In genomic region chr6:142932788-142933362, GRCh38 we compare ENCODE assay signal across 15 cellular contexts. TPM values are rescaled to one million over a fixed set of nuclear protein-coding genes. Genes with fewer than 3 reads are reported as not detected.
DNase-seq lines count a peak whose midpoint lies in the region; ATAC-seq and TF ChIP-seq lines count a peak whose summit lies in the region.
"Had no signal": no experiment of that assay in that cellular context is flagged by ENCODE, and none has a peak within 500 bp of the region (broad histone marks: within the 10 kb centered on the region; RNA-seq: fewer than 3 reads in every experiment).

No MANE protein-coding gene starts in this region.

- peak; percentile 49 for ATAC-seq in GM21528 (IDR thresholded peaks at IDR 0.05; ENCODE audit: low FRiP score, unreplicated experiment)
- no peak for ATAC-seq in naive thymus-derived CD4-positive, alpha-beta T cell
- ATAC-seq: A549 had no signal

- H3K27ac Mint-ChIP-seq in activated CD4-positive, alpha-beta T cell treated with anti-CD3 and anti-CD28 coated beads, Interleukin-2, amount 10 ng/mL, durations not matched to agents 7 days and 5 days: peak overlapping the region; percentile 41
- H3K27ac Mint-ChIP-seq in naive thymus-derived CD4-positive, alpha-beta T cell: peak overlapping the region; percentile 60 to 100 (median 85)
- H3K27ac Mint-ChIP-seq in glutamatergic neuron (ENCODE audit: unreplicated experiment): no peak overlapping the region

- POLR2A ChIA-PET in activated CD4-positive, alpha-beta T cell treated with anti-CD3 and anti-CD28 coated beads, Interleukin-2, amount 10 ng/mL, durations not matched to agents 7 days and 5 days (lab: Charles Lee): no interaction called here
- POLR2A ChIA-PET in naive thymus-derived CD4-positive, alpha-beta T cell (lab: Charles Lee): interaction anchor here (0.8 to 3.6 kb wide), 5 partner anchors 10 to 47 kb away, joined by 3 to 21 read pairs (median 3); no protein-coding TSS in a partner anchor

- no peak for TF ChIP-seq CTCF in glutamatergic neuron (IDR thresholded peaks at IDR 0.05; ENCODE audit: partially characterized antibody, unreplicated experiment)
- no peak for TF ChIP-seq CTCF in esophagus muscularis mucosa (IDR thresholded peaks at IDR 0.05)

- H3K27me3 Mint-ChIP-seq in activated CD4-positive, alpha-beta T cell treated with anti-CD3 and anti-CD28 coated beads, Interleukin-2, amount 10 ng/mL, durations not matched to agents 7 days and 5 days: no peaks in the 10 kb centered on the region
- no peaks in the 10 kb centered on the region for H3K27me3 Mint-ChIP-seq in naive thymus-derived CD4-positive, alpha-beta T cell
- peaks cover 2% of the 10 kb centered on the region for H3K27me3 Mint-ChIP-seq in glutamatergic neuron (ENCODE audit: unreplicated experiment)

- no peaks in the 10 kb centered on the region for H3K36me3 ChIP-seq in naive thymus-derived CD4-positive, alpha-beta T cell (ENCODE audit: control insufficient read depth in 2 of 3, insufficient read depth in 3 of 3, low read length in 3 of 3)
- no peaks in the 10 kb centered on the region for H3K36me3 ChIP-seq in esophagus muscularis mucosa
- H3K36me3 ChIP-seq: esophagus squamous epithelium, vagina had no signal

- peak overlapping the region; percentile 59 for H3K27ac ChIP-seq in naive thymus-derived CD4-positive, alpha-beta T cell (ENCODE audit: low read depth, low read length)
- H3K27ac ChIP-seq in esophagus muscularis mucosa (replicated peaks in 1 of 4): no peak overlapping the region
- H3K27ac ChIP-seq: A549, esophagus squamous epithelium, parathyroid adenoma, vagina had no signal

- intact Hi-C loops in naive thymus-derived CD4-positive, alpha-beta T cell (cut with micrococcal nuclease): loop anchor here in 1 of 2 donors (1.0 to 10.0 kb wide), 2 partner anchors 8 to 1222 kb away; partner anchors contain the start of gene STX11
- intact Hi-C loops in esophagus muscularis mucosa (cut with DNase I): no loop called here

- TF ChIP-seq POLR2A in esophagus muscularis mucosa (IDR thresholded peaks at IDR 0.05; ENCODE audit: low read depth): no peak

- no peaks in the 10 kb centered on the region for H3K9me3 Mint-ChIP-seq in activated CD4-positive, alpha-beta T cell treated with anti-CD3 and anti-CD28 coated beads, Interleukin-2, amount 10 ng/mL, durations not matched to agents 7 days and 5 days
- H3K9me3 Mint-ChIP-seq in naive thymus-derived CD4-positive, alpha-beta T cell: no peaks in the 10 kb centered on the region
- H3K9me3 Mint-ChIP-seq in glutamatergic neuron (ENCODE audit: unreplicated experiment): no peaks in the 10 kb centered on the region

- peak overlapping the region; percentile 9 for H3K4me3 ChIP-seq in naive thymus-derived CD4-positive, alpha-beta T cell (ENCODE audit: low read length)
- H3K4me3 ChIP-seq in esophagus muscularis mucosa: no peak overlapping the region
- H3K4me3 ChIP-seq: A549, esophagus squamous epithelium, vagina had no signal

- no peak for DNase-seq in activated CD4-positive, alpha-beta T cell treated with anti-CD3 and anti-CD28 coated beads, Interleukin-2, amount 10 ng/mL, durations not matched to agents 7 days and 5 days
- DNase-seq in activated CD4-positive, alpha-beta T cell treated with anti-CD3 and anti-CD28 coated beads for 4 hours: no peak
- peak; percentile 44 for DNase-seq in OCI-M1 (lab: John Stamatoyannopoulos, UW)
- no peak for DNase-seq in naive thymus-derived CD4-positive, alpha-beta T cell
- DNase-seq in glutamatergic neuron: no peak
- no peak for DNase-seq in NCI-H82 treated with DMSO at 0.1 percent for 48 hours (lab: John Stamatoyannopoulos, UW; ENCODE audit: unreplicated experiment)
- no peak for DNase-seq in esophagus muscularis mucosa (ENCODE audit: extremely low spot score)
- DNase-seq: activated effector memory CD4-positive, alpha-beta T cell treated with anti-CD3 and anti-CD28 coated beads, Interleukin-2, amount 50 U/mL, for 16 hours; esophagus squamous epithelium; NCI-H2171 treated with DMSO at 0.1 percent for 48 hours; stimulated activated CD8-positive, alpha-beta memory T cell treated with anti-CD3 and anti-CD28 coated beads, Interleukin-4, amount 100 ng/mL, for 48 hours had no signal

- no peak for TF ChIP-seq EP300 in esophagus muscularis mucosa (IDR thresholded peaks at IDR 0.05)

- H3K36me3 Mint-ChIP-seq in activated CD4-positive, alpha-beta T cell treated with anti-CD3 and anti-CD28 coated beads, Interleukin-2, amount 10 ng/mL, durations not matched to agents 7 days and 5 days (ENCODE audit: low read depth): peaks cover 31% of the 10 kb centered on the region
- H3K36me3 Mint-ChIP-seq in naive thymus-derived CD4-positive, alpha-beta T cell: peaks cover 2 to 21% (median 5%) of the 10 kb centered on the region in 5 donors
- H3K36me3 Mint-ChIP-seq in glutamatergic neuron (ENCODE audit: unreplicated experiment): no peaks in the 10 kb centered on the region

- peaks cover 68 to 76% of the 10 kb centered on the region in 2 donors for H3K4me1 ChIP-seq in naive thymus-derived CD4-positive, alpha-beta T cell (ENCODE audit: control insufficient read depth in 2 of 2, insufficient read depth in 2 of 2, low read length in 2 of 2)
- H3K4me1 ChIP-seq in esophagus muscularis mucosa: peaks cover 20 to 40% (median 36%) of the 10 kb centered on the region in 4 donors

- WGBS in esophagus muscularis mucosa: 84% methylated on average over 2 of the region's 2 CpGs

- CTCF ChIA-PET in activated CD4-positive, alpha-beta T cell treated with anti-CD3 and anti-CD28 coated beads, Interleukin-2, amount 10 ng/mL, durations not matched to agents 7 days and 5 days (lab: Charles Lee): interaction anchor here (0.6 to 1.1 kb wide), 2 partner anchors 11 to 231 kb away, joined by 3 to 5 read pairs; no protein-coding TSS in a partner anchor
- CTCF ChIA-PET in naive thymus-derived CD4-positive, alpha-beta T cell (lab: Charles Lee): interaction anchor here (0.6 to 1.2 kb wide), 3 partner anchors 61 to 152 kb away, joined by 3 read pairs; no protein-coding TSS in a partner anchor

- H3K27me3 ChIP-seq in naive thymus-derived CD4-positive, alpha-beta T cell (ENCODE audit: control insufficient read depth in 2 of 2, insufficient read depth in 2 of 2, low read length in 2 of 2): no peaks in the 10 kb centered on the region
- no peaks in the 10 kb centered on the region for H3K27me3 ChIP-seq in esophagus muscularis mucosa
- H3K27me3 ChIP-seq: esophagus squamous epithelium, vagina had no signal

- peak overlapping the region; percentile 59 for H3K4me3 Mint-ChIP-seq in activated CD4-positive, alpha-beta T cell treated with anti-CD3 and anti-CD28 coated beads, Interleukin-2, amount 10 ng/mL, durations not matched to agents 7 days and 5 days
- peak overlapping the region; percentile 31 to 98 (median 80) for H3K4me3 Mint-ChIP-seq in naive thymus-derived CD4-positive, alpha-beta T cell
- H3K4me3 Mint-ChIP-seq in glutamatergic neuron (ENCODE audit: unreplicated experiment): no peak overlapping the region

- peaks cover 81% of the 10 kb centered on the region for H3K4me1 Mint-ChIP-seq in activated CD4-positive, alpha-beta T cell treated with anti-CD3 and anti-CD28 coated beads, Interleukin-2, amount 10 ng/mL, durations not matched to agents 7 days and 5 days
- H3K4me1 Mint-ChIP-seq in naive thymus-derived CD4-positive, alpha-beta T cell: peaks cover 44 to 96% (median 91%) of the 10 kb centered on the region in 7 donors
- peaks cover 3% of the 10 kb centered on the region for H3K4me1 Mint-ChIP-seq in glutamatergic neuron (ENCODE audit: low read depth, unreplicated experiment)

- no peaks in the 10 kb centered on the region for H3K9me3 ChIP-seq in naive thymus-derived CD4-positive, alpha-beta T cell (ENCODE audit: control insufficient read depth in 2 of 3, low read length in 3 of 3)
- H3K9me3 ChIP-seq in esophagus muscularis mucosa: no peaks in the 10 kb centered on the region
- H3K9me3 ChIP-seq: A549, esophagus squamous epithelium, vagina had no signal

RNA-seq across cellular contexts. Expression of gene HIVEP2, which starts 12.1 kb away (rescaled TPM):
- 10 to 100 TPM; 30.2 to 35.4 TPM for total RNA-seq in activated CD4-positive, alpha-beta T cell treated with anti-CD3 and anti-CD28 coated beads, Interleukin-2, amount 10 ng/mL, durations not matched to agents 7 days and 5 days
- 10 to 100 TPM; 26.8 to 92.1 (median 58.9) TPM for total RNA-seq in naive thymus-derived CD4-positive, alpha-beta T cell
- 10 to 100 TPM; 12.2 to 29.0 TPM for polyA plus RNA-seq in naive thymus-derived CD4-positive, alpha-beta T cell
- total RNA-seq in glutamatergic neuron (ENCODE audit: unreplicated experiment): 2.6 TPM
- 10 to 100 TPM; 20.3 to 29.3 (median 22.1) TPM for total RNA-seq in esophagus muscularis mucosa
